16 cellular contexts compared by ENCODE assay signal in the genomic region with DNA sequence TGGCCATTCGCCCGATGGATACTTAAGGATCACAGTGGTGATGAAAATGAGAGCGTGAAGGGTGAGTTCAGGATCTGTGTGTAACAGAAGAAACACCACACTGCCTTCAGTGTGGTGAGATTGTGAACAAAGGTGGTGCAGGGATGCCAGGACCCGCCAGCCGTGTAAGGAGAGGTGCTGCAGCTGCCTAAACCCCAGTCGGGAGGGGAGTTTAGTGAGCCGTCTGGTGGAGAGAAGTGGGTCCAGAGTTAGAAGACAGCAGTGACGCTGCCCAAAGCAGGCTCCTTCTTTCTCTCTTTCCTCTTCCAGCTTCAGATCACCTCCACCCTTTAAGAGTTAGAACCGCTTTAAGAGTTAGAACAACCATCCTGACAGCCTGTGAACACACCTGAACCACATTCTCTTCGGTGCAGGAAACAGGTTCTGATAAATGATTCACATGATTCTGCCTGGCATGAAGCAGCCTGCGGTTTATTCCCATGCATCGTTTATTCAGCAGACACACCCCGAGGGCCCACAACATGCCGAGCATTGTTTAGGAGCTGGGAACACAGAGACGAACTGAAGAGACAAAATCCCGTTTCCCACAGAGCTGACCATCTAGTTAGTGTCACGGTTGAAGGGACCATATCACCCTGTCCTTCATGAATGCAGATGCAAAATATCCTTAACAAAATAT.
A peak's percentile ranks its signal among the peaks of the same experiment; 100 is the strongest.
DNase-seq lines count a peak whose midpoint lies in the region; ATAC-seq, FAIRE-seq and TF ChIP-seq lines count a peak whose summit lies in the region.
"Had no signal": no experiment of that assay in that cellular context is flagged by ENCODE, and none has a peak within 500 bp of the region (broad histone marks: within the 10 kb centered on the region; RNA-seq: fewer than 3 reads in every experiment).

No MANE protein-coding gene starts in this region.

- no peak for TF ChIP-seq POLR2A in A549 (IDR thresholded peaks at IDR 0.05; ENCODE audit: low read length)

- peak overlapping the region; percentile 60 for H3K4me2 ChIP-seq in A549

- FAIRE-seq in A549 (lab: Jason Lieb, UNC): peak; percentile 67
- FAIRE-seq in HTR-8/SVneo (lab: Jason Lieb, UNC): peak; percentile 38
- FAIRE-seq: GM18507 had no signal

- no peaks in the 10 kb centered on the region for H3K9me3 ChIP-seq in A549
- H3K9me3 ChIP-seq: colonic mucosa, HAP-1 had no signal

- H3K4me3 Mint-ChIP-seq in stimulated activated naive B cell treated with anti-CD40 and anti-IgM and Interleukin-4, amounts not matched to agents 10 μg/mL and 1 μg/mL and 100 μg/mL, for 72 hours: no peak overlapping the region
- H3K4me3 Mint-ChIP-seq: activated CD4-positive, alpha-beta memory T cell treated with anti-CD3 and anti-CD28 coated beads for 36 hours; activated naive CD4-positive, alpha-beta T cell treated with anti-CD3 and anti-CD28 coated beads, Interleukin-2, amount 10 ng/mL, durations not matched to agents 7 days and 5 days had no signal

- peak; percentile 62 to 85 for DNase-seq in A549 (ENCODE audit: low read depth in 1 of 2, low spot score in 1 of 2)
- no peak for DNase-seq in HTR-8/SVneo (ENCODE audit: insufficient read length, low spot score)
- DNase-seq in brain microvascular endothelial cell: peak; percentile 32
- peak; percentile 60 for DNase-seq in left kidney (ENCODE audit: low read depth, low spot score)
- no peak for DNase-seq in SIG-M5 treated with dmso at 0.1 percent for 504 hours (lab: John Stamatoyannopoulos, UW; ENCODE audit: unreplicated experiment)
- DNase-seq in NCI-H2196 (lab: John Stamatoyannopoulos, UW; ENCODE audit: unreplicated experiment): no peak
- DNase-seq in stimulated activated naive B cell treated with anti-CD40 and anti-IgM and Interleukin-4, amounts not matched to agents 10 μg/mL and 1 μg/mL and 100 μg/mL, for 72 hours: no peak
- DNase-seq in NK-92 treated with Interleukin-12 subunit alpha and Interleukin-12 subunit beta, amount 100 ng/mL, for 24 hours (lab: John Stamatoyannopoulos, UW): no peak
- DNase-seq: activated CD4-positive, alpha-beta memory T cell treated with anti-CD3 and anti-CD28 coated beads for 36 hours; activated naive CD4-positive, alpha-beta T cell treated with anti-CD3 and anti-CD28 coated beads, Interleukin-2, amount 10 ng/mL, durations not matched to agents 7 days and 5 days; colonic mucosa; NCI-H1436 treated with DMSO at 0.1 percent for 48 hours; T1000 had no signal

- H3K36me3 Mint-ChIP-seq in stimulated activated naive B cell treated with anti-CD40 and anti-IgM and Interleukin-4, amounts not matched to agents 10 μg/mL and 1 μg/mL and 100 μg/mL, for 72 hours: peaks cover 12 to 17% of the 10 kb centered on the region in 2 donors
- H3K36me3 Mint-ChIP-seq: activated CD4-positive, alpha-beta memory T cell treated with anti-CD3 and anti-CD28 coated beads for 36 hours had no signal

- no peaks in the 10 kb centered on the region for H3K27me3 ChIP-seq in brain microvascular endothelial cell (replicated peaks)
- H3K27me3 ChIP-seq: colonic mucosa had no signal

- no peak for TF ChIP-seq EP300 in A549 (IDR thresholded peaks at IDR 0.05)

- H3K27me3 Mint-ChIP-seq in stimulated activated naive B cell treated with anti-CD40 and anti-IgM and Interleukin-4, amounts not matched to agents 10 μg/mL and 1 μg/mL and 100 μg/mL, for 72 hours: no peaks in the 10 kb centered on the region
- H3K27me3 Mint-ChIP-seq: activated CD4-positive, alpha-beta memory T cell treated with anti-CD3 and anti-CD28 coated beads for 36 hours; activated naive CD4-positive, alpha-beta T cell treated with anti-CD3 and anti-CD28 coated beads, Interleukin-2, amount 10 ng/mL, durations not matched to agents 7 days and 5 days had no signal

- no peak for TF ChIP-seq RAD21 in A549 (conservative IDR thresholded peaks at IDR 0.05 in 1 of 2, IDR thresholded peaks at IDR 0.05 in 1 of 2)

- H3K27ac Mint-ChIP-seq in stimulated activated naive B cell treated with anti-CD40 and anti-IgM and Interleukin-4, amounts not matched to agents 10 μg/mL and 1 μg/mL and 100 μg/mL, for 72 hours: no peak overlapping the region
- H3K27ac Mint-ChIP-seq: activated CD4-positive, alpha-beta memory T cell treated with anti-CD3 and anti-CD28 coated beads for 36 hours; activated naive CD4-positive, alpha-beta T cell treated with anti-CD3 and anti-CD28 coated beads, Interleukin-2, amount 10 ng/mL, durations not matched to agents 7 days and 5 days had no signal

- TF ChIP-seq CTCF in A549 (IDR thresholded peaks at IDR 0.05): no peak
- no peak for TF ChIP-seq CTCF in brain microvascular endothelial cell (IDR thresholded peaks at IDR 0.05; ENCODE audit: low read depth, low read length, missing control alignments)

- H3K9me3 Mint-ChIP-seq in stimulated activated naive B cell treated with anti-CD40 and anti-IgM and Interleukin-4, amounts not matched to agents 10 μg/mL and 1 μg/mL and 100 μg/mL, for 72 hours: no peaks in the 10 kb centered on the region
- H3K9me3 Mint-ChIP-seq: activated CD4-positive, alpha-beta memory T cell treated with anti-CD3 and anti-CD28 coated beads for 36 hours; activated naive CD4-positive, alpha-beta T cell treated with anti-CD3 and anti-CD28 coated beads, Interleukin-2, amount 10 ng/mL, durations not matched to agents 7 days and 5 days had no signal

- H3K4me3 ChIP-seq in A549: no peak overlapping the region
- no peak overlapping the region for H3K4me3 ChIP-seq in brain microvascular endothelial cell (ENCODE audit: low read depth, low read length)
- H3K4me3 ChIP-seq: colonic mucosa, HAP-1 had no signal

- WGBS in A549 (ENCODE audit: missing lambda C conversion rate): 45% methylated on average over 17 of the region's 17 CpGs

- peaks cover 12 to 19% of the 10 kb centered on the region in 2 donors for H3K4me1 Mint-ChIP-seq in stimulated activated naive B cell treated with anti-CD40 and anti-IgM and Interleukin-4, amounts not matched to agents 10 μg/mL and 1 μg/mL and 100 μg/mL, for 72 hours

- CTCF ChIA-PET in A549 (lab: Yijun Ruan, JAX): no interaction called here

- in situ Hi-C loops in brain microvascular endothelial cell (cut with HindIII; ENCODE audit: low pct_ligation_motif_present, low sequenced_read_pairs): no loop called here

- ATAC-seq in A549: peak; percentile 65 to 81; a peak in 5 of 6 replicates
- no peak for ATAC-seq in stimulated activated naive B cell treated with anti-CD40 and anti-IgM and Interleukin-4, amounts not matched to agents 10 μg/mL and 1 μg/mL and 100 μg/mL, for 72 hours (replicated peaks)
- ATAC-seq: left lobe of liver had no signal

- POLR2A ChIA-PET in A549 (lab: Yijun Ruan, JAX): interaction anchor here (0.7 kb wide), 1 partner anchor 35 kb away, joined by 4 read pairs; no protein-coding TSS in a partner anchor

- no peaks in the 10 kb centered on the region for H3K36me3 ChIP-seq in brain microvascular endothelial cell (replicated peaks)
- H3K36me3 ChIP-seq: colonic mucosa, HAP-1 had no signal

- peaks cover 20% of the 10 kb centered on the region for H3K4me1 ChIP-seq in A549
- H3K4me1 ChIP-seq: colonic mucosa, HAP-1 had no signal

- peak overlapping the region; percentile 57 to 77 for H3K27ac ChIP-seq in A549
- no peak overlapping the region for H3K27ac ChIP-seq in brain microvascular endothelial cell
- H3K27ac ChIP-seq: colonic mucosa had no signal

TF ChIP-seq in A549, 52 proteins besides CTCF, POLR2A, EP300 and RAD21:
- no peak for TF ChIP-seq RCOR1 (IDR thresholded peaks at IDR 0.05; ENCODE audit: low read depth, low read length)
- TF ChIP-seq, protein P1, sequence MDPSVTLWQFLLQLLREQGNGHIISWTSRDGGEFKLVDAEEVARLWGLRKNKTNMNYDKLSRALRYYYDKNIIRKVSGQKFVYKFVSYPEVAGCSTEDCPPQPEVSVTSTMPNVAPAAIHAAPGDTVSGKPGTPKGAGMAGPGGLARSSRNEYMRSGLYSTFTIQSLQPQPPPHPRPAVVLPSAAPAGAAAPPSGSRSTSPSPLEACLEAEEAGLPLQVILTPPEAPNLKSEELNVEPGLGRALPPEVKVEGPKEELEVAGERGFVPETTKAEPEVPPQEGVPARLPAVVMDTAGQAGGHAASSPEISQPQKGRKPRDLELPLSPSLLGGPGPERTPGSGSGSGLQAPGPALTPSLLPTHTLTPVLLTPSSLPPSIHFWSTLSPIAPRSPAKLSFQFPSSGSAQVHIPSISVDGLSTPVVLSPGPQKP (IDR thresholded peaks at IDR 0.05; ENCODE audit: low read depth, low read length): no peak
- TF ChIP-seq FOSL2 (IDR thresholded peaks at IDR 0.05): no peak
- peak; percentile 31; the same call in 1 of the 2 replicates for TF ChIP-seq FOSL2 (CRISPR knock-in tag; IDR thresholded peaks at IDR 0.05)
- TF ChIP-seq, protein P2, sequence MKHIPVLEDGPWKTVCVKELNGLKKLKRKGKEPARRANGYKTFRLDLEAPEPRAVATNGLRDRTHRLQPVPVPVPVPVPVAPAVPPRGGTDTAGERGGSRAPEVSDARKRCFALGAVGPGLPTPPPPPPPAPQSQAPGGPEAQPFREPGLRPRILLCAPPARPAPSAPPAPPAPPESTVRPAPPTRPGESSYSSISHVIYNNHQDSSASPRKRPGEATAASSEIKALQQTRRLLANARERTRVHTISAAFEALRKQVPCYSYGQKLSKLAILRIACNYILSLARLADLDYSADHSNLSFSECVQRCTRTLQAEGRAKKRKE (CRISPR knock-in tag; IDR thresholded peaks at IDR 0.05; ENCODE audit: low read depth): no peak
- TF ChIP-seq HDAC2 (IDR thresholded peaks at IDR 0.05): no peak

Comparison
In these comparisons a context has a peak if more than half of its experiments do, and no peak if none do; other contexts are left out.
1. ATAC-seq: peak in A549 (2 of 2); none in stimulated activated naive B cell treated with anti-CD40 and anti-IgM and Interleukin-4, amounts not matched to agents 10 μg/mL and 1 μg/mL and 100 μg/mL, for 72 hours (0 of 2).
2. DNase-seq: peak in A549 (2 of 2), brain microvascular endothelial cell (single experiment) and left kidney (single experiment); none in HTR-8/SVneo (single experiment), SIG-M5 treated with dmso at 0.1 percent for 504 hours (single experiment), NCI-H2196 (single experiment), stimulated activated naive B cell treated with anti-CD40 and anti-IgM and Interleukin-4, amounts not matched to agents 10 μg/mL and 1 μg/mL and 100 μg/mL, for 72 hours (single experiment) and NK-92 treated with Interleukin-12 subunit alpha and Interleukin-12 subunit beta, amount 100 ng/mL, for 24 hours (single experiment).